1 cellular context compared by ENCODE assay signal in genomic region chr2:233976690-233977294, GRCh38.
TF ChIP-seq lines count a peak whose summit lies in the region.

No MANE protein-coding gene starts in this region.

TF ChIP-seq in K562, 482 proteins besides CTCF, POLR2A, EP300 and RAD21 (continued from another document):
- no peak for TF ChIP-seq DMBX1 (CRISPR knock-in tag; IDR thresholded peaks at IDR 0.05; ENCODE audit: borderline replicate concordance)
- TF ChIP-seq ZBTB17 (CRISPR knock-in tag; IDR thresholded peaks at IDR 0.05): no peak
- no peak for TF ChIP-seq MCM7 (IDR thresholded peaks at IDR 0.05)
- TF ChIP-seq, protein P1, sequence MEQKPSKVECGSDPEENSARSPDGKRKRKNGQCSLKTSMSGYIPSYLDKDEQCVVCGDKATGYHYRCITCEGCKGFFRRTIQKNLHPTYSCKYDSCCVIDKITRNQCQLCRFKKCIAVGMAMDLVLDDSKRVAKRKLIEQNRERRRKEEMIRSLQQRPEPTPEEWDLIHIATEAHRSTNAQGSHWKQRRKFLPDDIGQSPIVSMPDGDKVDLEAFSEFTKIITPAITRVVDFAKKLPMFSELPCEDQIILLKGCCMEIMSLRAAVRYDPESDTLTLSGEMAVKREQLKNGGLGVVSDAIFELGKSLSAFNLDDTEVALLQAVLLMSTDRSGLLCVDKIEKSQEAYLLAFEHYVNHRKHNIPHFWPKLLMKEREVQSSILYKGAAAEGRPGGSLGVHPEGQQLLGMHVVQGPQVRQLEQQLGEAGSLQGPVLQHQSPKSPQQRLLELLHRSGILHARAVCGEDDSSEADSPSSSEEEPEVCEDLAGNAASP (IDR thresholded peaks at IDR 0.05): no peak
- TF ChIP-seq KLF16 (IDR thresholded peaks at IDR 0.05): no peak
- TF ChIP-seq ZNF354B (CRISPR knock-in tag; IDR thresholded peaks at IDR 0.05): no peak
- TF ChIP-seq CBFA2T2 (conservative IDR thresholded peaks at IDR 0.05): no peak
- no peak for TF ChIP-seq ARID4B (CRISPR knock-in tag; IDR thresholded peaks at IDR 0.05)
- TF ChIP-seq KLF1 (tag; IDR thresholded peaks at IDR 0.05): no peak
- TF ChIP-seq RBFOX2 (IDR thresholded peaks at IDR 0.05; ENCODE audit: low read depth, low read length): no peak
- no peak for TF ChIP-seq RBM14 (IDR thresholded peaks at IDR 0.05; ENCODE audit: borderline replicate concordance, insufficient read depth, low read depth, low read length)
- TF ChIP-seq ZNF551 (CRISPR knock-in tag; IDR thresholded peaks at IDR 0.05): no peak
- TF ChIP-seq, protein P2, sequence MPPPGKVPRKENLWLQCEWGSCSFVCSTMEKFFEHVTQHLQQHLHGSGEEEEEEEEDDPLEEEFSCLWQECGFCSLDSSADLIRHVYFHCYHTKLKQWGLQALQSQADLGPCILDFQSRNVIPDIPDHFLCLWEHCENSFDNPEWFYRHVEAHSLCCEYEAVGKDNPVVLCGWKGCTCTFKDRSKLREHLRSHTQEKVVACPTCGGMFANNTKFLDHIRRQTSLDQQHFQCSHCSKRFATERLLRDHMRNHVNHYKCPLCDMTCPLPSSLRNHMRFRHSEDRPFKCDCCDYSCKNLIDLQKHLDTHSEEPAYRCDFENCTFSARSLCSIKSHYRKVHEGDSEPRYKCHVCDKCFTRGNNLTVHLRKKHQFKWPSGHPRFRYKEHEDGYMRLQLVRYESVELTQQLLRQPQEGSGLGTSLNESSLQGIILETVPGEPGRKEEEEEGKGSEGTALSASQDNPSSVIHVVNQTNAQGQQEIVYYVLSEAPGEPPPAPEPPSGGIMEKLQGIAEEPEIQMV (tag; conservative IDR thresholded peaks at IDR 0.05; ENCODE audit: low read depth): no peak
- TF ChIP-seq NRF1 (conservative IDR thresholded peaks at IDR 0.05 in 1 of 2, IDR thresholded peaks at IDR 0.05 in 1 of 2): no peak
